8 cellular contexts compared by ENCODE assay signal in genomic region chr17:7841309-7841621, GRCh38. TPM values are rescaled to one million over a fixed set of nuclear protein-coding genes. Genes with fewer than 3 reads are reported as not detected.
DNase-seq lines count a peak whose midpoint lies in the region; ATAC-seq and TF ChIP-seq lines count a peak whose summit lies in the region.

No MANE protein-coding gene starts in this region.

- H3K9ac ChIP-seq in Karpas-422 (ENCODE audit: low read length), result peak overlapping the region; percentile 92

- intact Hi-C loops in adrenal gland (cut with DNase I) (no loop called here), right lobe of liver (cut with DNase I) (no loop called here)

- H4K20me1 ChIP-seq in Karpas-422 (ENCODE audit: insufficient read depth, low read depth, low read length), result peaks cover 8% of the 10 kb centered on the region; the same call in 1 of the 2 replicates

- H3K27me3 ChIP-seq in CD8-positive, alpha-beta memory T cell (ENCODE audit: insufficient read depth, low read length, poor library complexity, severe bottlenecking), result no peaks in the 10 kb centered on the region
- H3K27me3 ChIP-seq in Karpas-422 (ENCODE audit: low read length) (no peaks in the 10 kb centered on the region), adrenal gland (no peaks in the 10 kb centered on the region), right lobe of liver (no peaks in the 10 kb centered on the region)

- peaks cover 0 to 18% of the 10 kb centered on the region in 2 donors for H3K27me3 Mint-ChIP-seq in CD8-positive, alpha-beta memory T cell
- H3K27me3 Mint-ChIP-seq in type B pancreatic cell, result no peaks in the 10 kb centered on the region

- WGBS in adrenal gland, 4 donors, result 8 to 13% (median 12%) methylated on average over 10 to 14 of the region's 14 CpGs
- WGBS in right lobe of liver (ENCODE audit: insufficient coverage, low coverage, low lambda C conversion rate, missing lambda C conversion rate), result 3% methylated on average over 14 of the region's 14 CpGs

- H3K4me1 Mint-ChIP-seq in CD8-positive, alpha-beta memory T cell, result peaks cover 70 to 78% (median 74%) of the 10 kb centered on the region in 3 donors
- H3K4me1 Mint-ChIP-seq in type B pancreatic cell (ENCODE audit: unreplicated experiment), result peaks cover 43% of the 10 kb centered on the region

- peak in 1 of 2 donors; percentile 46 for TF ChIP-seq POLR2A in adrenal gland (IDR thresholded peaks at IDR 0.05)
- TF ChIP-seq POLR2A in right lobe of liver (IDR thresholded peaks at IDR 0.05), result no peak

- peak overlapping the region; percentile 97 to 100 (median 99) for H3K27ac Mint-ChIP-seq in CD8-positive, alpha-beta memory T cell
- peak overlapping the region; percentile 98 for H3K27ac Mint-ChIP-seq in type B pancreatic cell

- H3K4me1 ChIP-seq in CD8-positive, alpha-beta memory T cell (ENCODE audit: insufficient read depth, low read length), result peaks cover 63% of the 10 kb centered on the region
- H3K4me1 ChIP-seq in Karpas-422 (ENCODE audit: low read length) (peaks cover 61% of the 10 kb centered on the region), adrenal gland (replicated peaks in 1 of 2) (peaks cover 33 to 54% of the 10 kb centered on the region in 2 donors), right lobe of liver (peaks cover 0 to 42% (median 10%) of the 10 kb centered on the region in 4 donors)

- H2AFZ ChIP-seq in Karpas-422 (ENCODE audit: low read length), result no peak overlapping the region

- peak overlapping the region; percentile 96 for H3K4me2 ChIP-seq in Karpas-422 (ENCODE audit: low read depth, low read length, poor library complexity, severe bottlenecking)

- POLR2A ChIA-PET in CD8-positive, alpha-beta memory T cell (lab: Charles Lee), result interaction anchor here (1.4 kb wide), 1 partner anchor 16 kb away, joined by 4 read pairs; the partner anchor contains the start of gene NAA38

- H3K9me2 ChIP-seq in Karpas-422 (replicated peaks; ENCODE audit: insufficient read depth, low read length), result no peaks in the 10 kb centered on the region

- H3K79me2 ChIP-seq in Karpas-422 (ENCODE audit: low read length), result peaks cover 41% of the 10 kb centered on the region

- peaks cover 0 to 55% (median 0%) of the 10 kb centered on the region in 3 donors for H3K36me3 Mint-ChIP-seq in CD8-positive, alpha-beta memory T cell
- peaks cover 9% of the 10 kb centered on the region for H3K36me3 Mint-ChIP-seq in type B pancreatic cell

- TF ChIP-seq CTCF in adrenal gland (IDR thresholded peaks at IDR 0.05), result no peak
- TF ChIP-seq CTCF in right lobe of liver (IDR thresholded peaks at IDR 0.05), result no peak
- no peak for TF ChIP-seq CTCF in type B pancreatic cell (conservative IDR thresholded peaks at IDR 0.05)

- H3K36me3 ChIP-seq in CD8-positive, alpha-beta memory T cell (ENCODE audit: insufficient read depth, low read length), result no peaks in the 10 kb centered on the region
- no peaks in the 10 kb centered on the region for H3K36me3 ChIP-seq in Karpas-422 (ENCODE audit: insufficient read depth, low read length)
- peaks cover 0 to 9% of the 10 kb centered on the region in 2 donors for H3K36me3 ChIP-seq in adrenal gland (replicated peaks in 1 of 2)
- peaks cover 0 to 13% (median 2%) of the 10 kb centered on the region in 4 donors for H3K36me3 ChIP-seq in right lobe of liver

- H3K27ac ChIP-seq in CD8-positive, alpha-beta memory T cell (ENCODE audit: low read depth, low read length), result peak overlapping the region; percentile 99
- H3K27ac ChIP-seq in Karpas-422 (ENCODE audit: low read length), result peak overlapping the region; percentile 95
- H3K27ac ChIP-seq in adrenal gland, result peak overlapping the region; percentile 98 to 99 (median 99)
- peak overlapping the region; percentile 99 for H3K27ac ChIP-seq in right lobe of liver

- DNase-seq in CD8-positive, alpha-beta memory T cell, result no peak
- DNase-seq in Karpas-422 (peak; percentile 84), adrenal gland (no peak), right lobe of liver (no peak), type B pancreatic cell (ENCODE audit: extremely low spot score, unreplicated experiment) (no peak), NCI-H524 (lab: John Stamatoyannopoulos, UW) (no peak)
- no peak for DNase-seq in activated CD8-positive, alpha-beta memory T cell treated with anti-CD3 and anti-CD28 coated beads, Interleukin-2, amount 50 U/mL, for 48 hours

- peak overlapping the region; percentile 74 to 99 (median 97) for H3K4me3 Mint-ChIP-seq in CD8-positive, alpha-beta memory T cell
- peak overlapping the region; percentile 96 for H3K4me3 Mint-ChIP-seq in type B pancreatic cell

- CTCF ChIA-PET in CD8-positive, alpha-beta memory T cell (lab: Charles Lee), result interaction anchor here (0.9 to 1.7 kb wide), 4 partner anchors 10 to 147 kb away, joined by 3 to 6 read pairs (median 4); partner anchors contain the start of gene NAA38

- ATAC-seq in right lobe of liver, result no peak
- ATAC-seq in GM19455 (IDR thresholded peaks at IDR 0.05; ENCODE audit: unreplicated experiment), result no peak

- H3K9me3 ChIP-seq in CD8-positive, alpha-beta memory T cell (ENCODE audit: low read length), result no peaks in the 10 kb centered on the region
- H3K9me3 ChIP-seq in Karpas-422 (ENCODE audit: low read length) (no peaks in the 10 kb centered on the region), adrenal gland (replicated peaks in 1 of 3) (no peaks in the 10 kb centered on the region), right lobe of liver (no peaks in the 10 kb centered on the region)

- H3K4me3 ChIP-seq in CD8-positive, alpha-beta memory T cell (ENCODE audit: low read length), result peak overlapping the region; percentile 92
- H3K4me3 ChIP-seq in Karpas-422 (ENCODE audit: low read length) (peak overlapping the region; percentile 88), adrenal gland (peak overlapping the region in 2 of 4 donors; percentile 62 to 82), right lobe of liver (peak overlapping the region; percentile 73 to 98 (median 81))

- H3K9me3 Mint-ChIP-seq in CD8-positive, alpha-beta memory T cell, result peaks cover 0 to 5% (median 0%) of the 10 kb centered on the region in 5 donors
- no peaks in the 10 kb centered on the region for H3K9me3 Mint-ChIP-seq in type B pancreatic cell

RNA-seq across cellular contexts. Expression of gene KDM6B, which starts 7.2 kb away (rescaled TPM):
- 10 to 100 TPM; 84.2 to 89.7 TPM for total RNA-seq in CD8-positive, alpha-beta memory T cell
- 1.2 TPM for polyA plus RNA-seq in CD8-positive, alpha-beta memory T cell
- total RNA-seq in Karpas-422 (2014; rRNA removed; shearing (Covaris generic); ENCODE audit: low replicate concordance), result 11.9 and 34.6 TPM in 2 replicates
- total RNA-seq in adrenal gland (10 to 100 TPM in 5 of 8 donors, 1 to 10 TPM in 3; 5.8 to 31.2 (median 15.1) TPM), right lobe of liver (10 to 100 TPM in 4 of 6 experiments, 1 to 10 TPM in 2; 6.1 to 12.8 (median 10.9) TPM), type B pancreatic cell (ENCODE audit: low replicate concordance) (69.1 and 85.1 TPM in 2 replicates)
- 10 to 100 TPM in 2 of 3 donors, 1 to 10 TPM in 1; 2.2 to 35.9 (median 10.6) TPM for polyA plus RNA-seq in adrenal gland

RNA-seq across cellular contexts. Expression of gene TMEM88, which starts 13.6 kb away (rescaled TPM):
- 1 to 10 TPM; 5.3 to 5.5 TPM for total RNA-seq in CD8-positive, alpha-beta memory T cell
- polyA plus RNA-seq in CD8-positive, alpha-beta memory T cell, result not detected
- 0.69 and 1.4 TPM in 2 replicates for total RNA-seq in Karpas-422 (2014; rRNA removed; shearing (Covaris generic); ENCODE audit: low replicate concordance)
- total RNA-seq in adrenal gland (10 to 100 TPM; 14.9 to 52.8 (median 25.1) TPM), right lobe of liver (1 to 10 TPM in 4 of 6 experiments, under 1 TPM in 2; 0.74 to 2.4 (median 1.2) TPM), type B pancreatic cell (ENCODE audit: low replicate concordance) (4.5 and 10.2 TPM in 2 replicates)
- polyA plus RNA-seq in adrenal gland, result 100 to 1,000 TPM in 1 of 3 donors, 10 to 100 TPM in 1, 1 to 10 TPM in 1; 7.9 to 107 (median 70.9) TPM

RNA-seq across cellular contexts. Expression of gene NAA38, which starts 16.1 kb away (rescaled TPM):
- total RNA-seq in CD8-positive, alpha-beta memory T cell, result 10 to 100 TPM; 58.2 to 65.0 TPM
- 162 TPM for polyA plus RNA-seq in CD8-positive, alpha-beta memory T cell
- 313 and 321 TPM in 2 replicates for total RNA-seq in Karpas-422 (2014; rRNA removed; shearing (Covaris generic); ENCODE audit: low replicate concordance)
- total RNA-seq in adrenal gland (100 to 1,000 TPM in 7 of 8 donors, 10 to 100 TPM in 1; 96.2 to 224 (median 122) TPM), right lobe of liver (10 to 100 TPM; 27.2 to 43.0 (median 30.8) TPM), type B pancreatic cell (ENCODE audit: low replicate concordance) (43.6 and 64.9 TPM in 2 replicates)
- polyA plus RNA-seq in adrenal gland, result 100 to 1,000 TPM in 2 of 3 donors, 10 to 100 TPM in 1; 34.5 to 424 (median 329) TPM

RNA-seq across cellular contexts. Expression of gene CYB5D1, which starts 16.5 kb away (rescaled TPM):
- total RNA-seq in CD8-positive, alpha-beta memory T cell, result 10 to 100 TPM; 16.4 to 17.6 TPM
- polyA plus RNA-seq in CD8-positive, alpha-beta memory T cell, result 3.1 TPM
- total RNA-seq in Karpas-422 (2014; rRNA removed; shearing (Covaris generic); ENCODE audit: low replicate concordance), result 8.5 and 10.9 TPM in 2 replicates
- total RNA-seq in adrenal gland (10 to 100 TPM in 7 of 8 donors, 1 to 10 TPM in 1; 9.1 to 24.4 (median 17.9) TPM), right lobe of liver (10 to 100 TPM in 1 of 6 experiments, 1 to 10 TPM in 5; 6.0 to 11.7 (median 7.4) TPM), type B pancreatic cell (ENCODE audit: low replicate concordance) (16.6 and 17.9 TPM in 2 replicates)
- polyA plus RNA-seq in adrenal gland, result 10 to 100 TPM in 2 of 3 donors, 1 to 10 TPM in 1; 6.5 to 36.8 (median 10.2) TPM

RNA-seq across cellular contexts. Expression of gene CHD3, which starts 47.3 kb away (rescaled TPM):
- 100 to 1,000 TPM; 116 to 123 TPM for total RNA-seq in CD8-positive, alpha-beta memory T cell
- polyA plus RNA-seq in CD8-positive, alpha-beta memory T cell, result 20.1 TPM
- total RNA-seq in Karpas-422 (2014; rRNA removed; shearing (Covaris generic); ENCODE audit: low replicate concordance), result 191 and 346 TPM in 2 replicates
- total RNA-seq in adrenal gland, result 100 to 1,000 TPM in 2 of 8 donors, 10 to 100 TPM in 6; 75.8 to 123 (median 91.5) TPM
- polyA plus RNA-seq in adrenal gland, result 100 to 1,000 TPM in 2 of 3 donors, 10 to 100 TPM in 1; 43.8 to 326 (median 104) TPM
- total RNA-seq in right lobe of liver, result 1 to 10 TPM; 3.2 to 7.2 (median 5.1) TPM
- total RNA-seq in type B pancreatic cell (ENCODE audit: low replicate concordance), result 170 and 172 TPM in 2 replicates
